16 cellular contexts compared by ENCODE assay signal in the genomic region with DNA sequence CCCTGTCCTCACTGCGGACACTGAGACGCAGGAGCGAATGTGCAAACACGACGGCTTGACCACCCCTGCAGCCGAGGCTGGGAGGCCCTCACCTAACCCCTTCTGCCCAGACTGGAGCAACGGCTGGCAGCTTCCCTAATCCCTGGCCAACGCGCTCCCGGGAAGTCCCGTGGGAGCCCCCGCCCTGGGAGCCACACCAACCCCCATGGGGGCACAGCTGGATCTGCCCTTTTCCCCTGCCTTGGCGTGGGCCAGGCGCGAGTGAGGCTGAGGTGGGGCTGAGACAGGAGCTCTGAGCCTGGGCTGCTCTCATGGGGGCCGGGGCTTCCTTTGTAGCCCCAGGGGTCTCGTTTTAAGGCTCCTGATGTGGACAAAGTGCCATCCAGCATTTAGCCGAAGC.
"Had no signal": no experiment of that assay in that cellular context is flagged by ENCODE, and none has a peak within 500 bp of the region (broad histone marks: within the 10 kb centered on the region; RNA-seq: fewer than 3 reads in every experiment).

No MANE protein-coding gene starts in this region.

- ATAC-seq: activated CD4-positive, alpha-beta T cell treated with anti-CD3 and anti-CD28 coated beads for 36 hours; mucosa of descending colon; psoas muscle; right cardiac atrium; stimulated activated naive CD8-positive, alpha-beta T cell treated with anti-CD3 and anti-CD28 coated beads, Interleukin-15, Interleukin-2, amounts not matched to agents 100 U/mL and 50 U/mL, for 24 hours had no signal

- H3K9ac ChIP-seq: neural progenitor cell had no signal

- H3K27me3 Mint-ChIP-seq: activated CD4-positive, alpha-beta T cell treated with anti-CD3 and anti-CD28 coated beads for 36 hours; activated naive CD8-positive, alpha-beta T cell had no signal

- H3K9me3 Mint-ChIP-seq: memory B cell, naive B cell, neural progenitor cell had no signal

- H3K4me3 Mint-ChIP-seq: activated CD4-positive, alpha-beta T cell treated with anti-CD3 and anti-CD28 coated beads for 36 hours; activated naive CD8-positive, alpha-beta T cell; memory B cell; naive B cell; neural progenitor cell had no signal

- H3K36me3 ChIP-seq: neural progenitor cell had no signal

- DNase-seq: activated CD4-positive, alpha-beta T cell treated with anti-CD3 and anti-CD28 coated beads for 36 hours; activated CD4-positive, alpha-beta T cell treated with anti-CD3 and anti-CD28 coated beads, Interleukin-2, amount 50 U/mL, for 48 hours; dermis blood vessel endothelial cell; effector memory CD4-positive, alpha-beta T cell; mucosa of descending colon; naive B cell; psoas muscle; stimulated activated naive CD8-positive, alpha-beta T cell treated with anti-CD3 and anti-CD28 coated beads, Interleukin-15, Interleukin-2, amounts not matched to agents 100 U/mL and 50 U/mL, for 24 hours; substantia nigra; T-helper 2 cell; tibial artery had no signal

- H3K4me1 ChIP-seq: neural progenitor cell had no signal

- H3K27me3 ChIP-seq: neural progenitor cell had no signal

- H3K4me3 ChIP-seq: mucosa of descending colon, neural progenitor cell, psoas muscle, skin epidermis, tibial artery had no signal

- H3K27ac ChIP-seq: neural progenitor cell, psoas muscle, skin epidermis, tibial artery had no signal

- H3K27ac Mint-ChIP-seq: activated CD4-positive, alpha-beta T cell treated with anti-CD3 and anti-CD28 coated beads for 36 hours; activated naive CD8-positive, alpha-beta T cell; memory B cell; naive B cell; neural progenitor cell had no signal

- H3K9me3 ChIP-seq: mucosa of descending colon, psoas muscle, tibial artery had no signal

- H3K36me3 Mint-ChIP-seq: activated naive CD8-positive, alpha-beta T cell; memory B cell; naive B cell; neural progenitor cell had no signal
